8 cellular contexts compared by ENCODE assay signal in the genomic region with DNA sequence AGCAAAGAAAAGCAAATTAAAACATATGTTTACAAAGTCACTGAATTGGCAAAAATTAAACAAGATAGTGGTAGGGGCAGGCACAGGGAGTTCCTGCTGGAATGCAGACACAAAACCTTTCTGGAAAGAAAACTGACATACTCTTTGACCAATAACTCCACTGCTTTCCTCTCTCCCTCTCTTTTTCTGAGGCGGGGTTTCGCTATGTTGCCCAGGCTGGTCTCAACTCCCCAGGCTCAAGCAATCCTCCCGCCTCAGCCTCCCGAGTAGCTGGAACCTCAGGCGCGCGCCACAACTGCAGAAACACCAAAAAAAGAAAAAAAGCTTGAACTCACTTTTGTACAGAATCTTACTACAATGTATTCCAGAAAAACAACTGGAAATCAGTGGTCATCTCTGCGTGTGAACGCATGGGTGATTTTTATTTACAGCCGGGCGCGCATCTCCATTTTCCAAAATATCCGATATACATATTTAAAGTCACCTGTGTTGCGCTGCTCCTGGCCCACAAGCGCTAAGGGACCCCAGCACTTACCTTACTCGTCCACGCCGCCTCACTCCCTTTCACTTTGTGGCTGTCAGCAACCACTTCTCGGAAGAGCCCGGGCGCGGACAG. TPM values are rescaled to one million over a fixed set of nuclear protein-coding genes. Genes with fewer than 3 reads are reported as not detected.
DNase-seq lines count a peak whose midpoint lies in the region; ATAC-seq and TF ChIP-seq lines count a peak whose summit lies in the region.

No MANE protein-coding gene starts in this region.

- no peaks in the 10 kb centered on the region for H3K9me3 ChIP-seq in right atrium auricular region

- peak overlapping the region; percentile 81 to 86 for H3K27ac ChIP-seq in right atrium auricular region

- H3K27me3 Mint-ChIP-seq in activated naive CD8-positive, alpha-beta T cell treated with anti-CD3 and anti-CD28 coated beads, Interleukin-2, amount 50 U/mL, for 24 hours: no peaks in the 10 kb centered on the region

- in situ Hi-C loops in KBM-7 (cut with MboI; ENCODE audit: low pct_unique_long_range_greater_than_20kb, low sequenced_read_pairs): no loop called here

- peak overlapping the region; percentile 88 to 91 for H3K4me3 ChIP-seq in right atrium auricular region

- no peak for TF ChIP-seq CTCF in right atrium auricular region (IDR thresholded peaks at IDR 0.05)

- no peak for ATAC-seq in activated naive CD8-positive, alpha-beta T cell treated with anti-CD3 and anti-CD28 coated beads, Interleukin-2, amount 50 U/mL, for 24 hours
- no peak for ATAC-seq in GM21423 (IDR thresholded peaks at IDR 0.05; ENCODE audit: unreplicated experiment)

- no peaks in the 10 kb centered on the region for H3K27me3 ChIP-seq in right atrium auricular region

- H3K4me1 Mint-ChIP-seq in activated naive CD8-positive, alpha-beta T cell treated with anti-CD3 and anti-CD28 coated beads, Interleukin-2, amount 50 U/mL, for 24 hours: peaks cover 47% of the 10 kb centered on the region

- peaks cover 0 to 35% of the 10 kb centered on the region in 2 donors for H3K4me1 ChIP-seq in right atrium auricular region

- peaks cover 37% of the 10 kb centered on the region for H3K36me3 Mint-ChIP-seq in activated naive CD8-positive, alpha-beta T cell treated with anti-CD3 and anti-CD28 coated beads, Interleukin-2, amount 50 U/mL, for 24 hours (ENCODE audit: low read depth)

- peaks cover 44% of the 10 kb centered on the region for H3K36me3 ChIP-seq in right atrium auricular region

- H3K9me3 Mint-ChIP-seq in activated naive CD8-positive, alpha-beta T cell treated with anti-CD3 and anti-CD28 coated beads, Interleukin-2, amount 50 U/mL, for 24 hours: no peaks in the 10 kb centered on the region

- peak overlapping the region; percentile 96 for H3K27ac Mint-ChIP-seq in activated naive CD8-positive, alpha-beta T cell treated with anti-CD3 and anti-CD28 coated beads, Interleukin-2, amount 50 U/mL, for 24 hours

- H3K4me3 Mint-ChIP-seq in activated naive CD8-positive, alpha-beta T cell treated with anti-CD3 and anti-CD28 coated beads, Interleukin-2, amount 50 U/mL, for 24 hours: peak overlapping the region; percentile 99

- DNase-seq in EH (ENCODE audit: low read depth): peak; percentile 79
- DNase-seq in KBM-7: peak; percentile 51
- DNase-seq in activated naive CD8-positive, alpha-beta T cell treated with anti-CD3 and anti-CD28 coated beads, Interleukin-2, amount 50 U/mL, for 24 hours: peak; percentile 14
- DNase-seq in right atrium auricular region (ENCODE audit: low spot score): no peak
- DNase-seq in renal cortical epithelial cell (ENCODE audit: low read depth): peak; percentile 63
- no peak for DNase-seq in T-helper 9 cell
- DNase-seq in NCI-H2196 treated with DMSO at 0.1 percent for 48 hours (lab: John Stamatoyannopoulos, UW; ENCODE audit: unreplicated experiment): no peak

RNA-seq across cellular contexts. Expression of a gene that starts 0.5 kb away (rescaled TPM):
- 1 to 10 TPM; 3.9 to 7.0 TPM for total RNA-seq in right atrium auricular region
- 5.4 and 15.8 TPM in 2 replicates for total RNA-seq in renal cortical epithelial cell

RNA-seq across cellular contexts. Expression of a gene that starts 0.7 kb away (rescaled TPM):
- total RNA-seq in right atrium auricular region (10 to 100 TPM; 34.4 to 41.6 TPM), renal cortical epithelial cell (52.4 and 72.9 TPM in 2 replicates)

RNA-seq across cellular contexts. Expression of a gene that starts 29.9 kb away (rescaled TPM):
- total RNA-seq in right atrium auricular region (10 to 100 TPM; 16.1 to 25.4 TPM), renal cortical epithelial cell (not detected in 2 replicates)

RNA-seq across cellular contexts. Expression of a gene that starts 38.6 kb away (rescaled TPM):
- total RNA-seq in right atrium auricular region: 1,000 to 10,000 TPM in 1 of 2 donors, 10 to 100 TPM in 1; 52.7 to 1,105 TPM
- 1.8 TPM in 1 of 2 replicates, not detected in the other for total RNA-seq in renal cortical epithelial cell

Comparison
In these comparisons a context has a peak if more than half of its experiments do, and no peak if none do; other contexts are left out.
1. DNase-seq: peak in EH (single experiment), KBM-7 (single experiment), activated naive CD8-positive, alpha-beta T cell treated with anti-CD3 and anti-CD28 coated beads, Interleukin-2, amount 50 U/mL, for 24 hours (single experiment) and renal cortical epithelial cell (single experiment); none in right atrium auricular region (single experiment), T-helper 9 cell (single experiment) and NCI-H2196 treated with DMSO at 0.1 percent for 48 hours (single experiment).
2. RNA of a gene that starts 29.9 kb away (total RNA-seq): 16.1 to 25.4 TPM in right atrium auricular region; not detected in renal cortical epithelial cell; every median in the first group is over 10 times any median in the second.